In genomic region chr2:173584000-173584399, GRCh38 we compare ENCODE assay signal across 11 cellular contexts.
"Had no signal": no experiment of that assay in that cellular context is flagged by ENCODE, and none has a peak within 500 bp of the region (broad histone marks: within the 10 kb centered on the region; RNA-seq: fewer than 3 reads in every experiment).

No MANE protein-coding gene starts in this region.

- FAIRE-seq: H1, H54 had no signal

- H3K4me2 ChIP-seq: GM23338 had no signal

- H3K9ac ChIP-seq: GM23248 had no signal

- H3K9me3 ChIP-seq: HAP-1 had no signal

- H3K27ac ChIP-seq: GM23248 had no signal

- H3K36me3 ChIP-seq: HAP-1 had no signal

- H2AFZ ChIP-seq: GM23248, GM23338 had no signal

- H3K4me3 ChIP-seq: GM23248, GM23338, HAP-1 had no signal

- ATAC-seq: GM23338, HCT116 had no signal

- DNase-seq: GM23248, GOT3, H7, H9, HCEC 1CT, HFFc6 had no signal
